In the genomic region with DNA sequence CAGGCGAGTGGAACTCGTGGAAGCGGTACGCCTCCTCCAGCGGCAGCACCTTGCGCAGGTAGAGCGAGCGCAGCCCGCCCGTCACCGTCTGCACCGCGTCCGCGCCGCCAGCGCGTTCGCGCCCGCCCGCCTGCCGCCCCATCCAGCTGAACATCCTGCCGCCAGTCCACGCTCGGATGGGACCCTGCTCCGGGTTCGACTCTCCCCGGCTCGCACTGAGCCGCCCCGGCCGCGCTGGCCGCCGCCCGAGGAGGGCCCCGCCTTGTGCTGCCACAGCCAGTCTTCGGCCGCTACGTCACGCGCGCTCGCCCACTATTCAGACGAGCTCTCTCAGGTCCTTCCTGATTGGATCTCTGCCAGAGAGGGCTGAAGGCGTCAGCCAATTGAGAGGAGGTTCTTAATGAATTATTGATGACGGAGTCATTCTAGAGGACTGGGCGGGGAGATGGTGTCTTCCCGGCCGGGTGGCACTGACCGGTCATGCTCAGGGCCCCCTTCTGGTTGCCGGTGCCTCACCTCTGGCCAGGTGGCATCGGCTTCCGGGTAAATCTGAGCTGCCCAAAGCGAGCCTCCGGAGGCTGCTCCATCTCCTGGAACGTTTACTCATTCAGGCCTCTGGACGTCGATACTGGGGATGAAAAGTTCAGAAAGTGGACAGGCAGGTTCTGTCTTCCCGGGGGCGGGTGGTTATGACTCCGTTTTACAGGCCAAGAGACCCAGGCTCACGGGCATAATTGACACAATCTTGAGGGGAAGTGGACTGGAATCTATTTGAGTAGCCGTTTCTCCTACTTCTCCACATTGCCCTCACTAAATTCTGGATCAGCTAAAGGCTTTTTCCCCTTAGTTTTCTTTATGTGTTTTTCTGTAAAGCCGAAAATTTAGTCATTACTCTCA, we compare ENCODE assay signal across 8 cellular contexts. TPM values are rescaled to one million over a fixed set of nuclear protein-coding genes. Genes with fewer than 3 reads are reported as not detected.
DNase-seq lines count a peak whose midpoint lies in the region; ATAC-seq, FAIRE-seq and TF ChIP-seq lines count a peak whose summit lies in the region.

A gene (minus strand): TSS at position 217 of the 897 bp plus-strand sequence. CDS start 63 bp downstream, at position 154.

- peak; percentile 78 for ATAC-seq in HG02852 (IDR thresholded peaks at IDR 0.05; ENCODE audit: unreplicated experiment)
- ATAC-seq in left cardiac atrium, result peak; percentile 96 to 97

- intact Hi-C loops in left cardiac atrium (cut with DNase I), result loop anchor here (5.0 to 10.0 kb wide), 2 partner anchors 55 to 68 kb away; no protein-coding TSS in a partner anchor
- intact Hi-C loops in posterior vena cava (cut with DNase I), result no loop called here

- FAIRE-seq in GM12892 (lab: Jason Lieb, UNC), result peak; percentile 97

- DNase-seq in GM12892 (ENCODE audit: insufficient read length) (peak; percentile 89), NCI-H146 (lab: John Stamatoyannopoulos, UW) (peak; percentile 98), T-helper 1 cell (peak; percentile 85 to 98 (median 91)), amniotic epithelial cell (ENCODE audit: low read depth) (peak; percentile 97), left cardiac atrium (peak; percentile 99), posterior vena cava (ENCODE audit: low spot score) (peak; percentile 99), ureter (ENCODE audit: low spot score) (peak; percentile 99)

- peak; percentile 93 for TF ChIP-seq POLR2A in GM12892 (IDR thresholded peaks at IDR 0.05; ENCODE audit: low read depth, low read length)

RNA-seq across cellular contexts. Expression of the gene that starts here (rescaled TPM):
- polyA plus RNA-seq in GM12892 (2012; ENCODE audit: missing spikeins), result 19.9 TPM
- 10 to 100 TPM; 34.0 to 42.1 TPM for total RNA-seq in left cardiac atrium
- 10 to 100 TPM; 21.3 to 22.5 TPM for total RNA-seq in posterior vena cava
- total RNA-seq in ureter, result 64.1 TPM

Comparison
In these comparisons a context has a peak if more than half of its experiments do, and no peak if none do; other contexts are left out.
1. Peak in every context shown above with its lines: DNase-seq and ATAC-seq.
2. intact Hi-C loops: an anchor here in left cardiac atrium (5.0 to 10.0 kb wide); none called in posterior vena cava.